In genomic region chr6:3946779-3947178, GRCh38 we compare ENCODE assay signal across 2 cellular contexts.
TF ChIP-seq lines count a peak whose summit lies in the region.

No MANE protein-coding gene starts in this region.

TF ChIP-seq in GM23338, 12 proteins besides CTCF, POLR2A, EP300 and RAD21:
- TF ChIP-seq, protein P1, sequence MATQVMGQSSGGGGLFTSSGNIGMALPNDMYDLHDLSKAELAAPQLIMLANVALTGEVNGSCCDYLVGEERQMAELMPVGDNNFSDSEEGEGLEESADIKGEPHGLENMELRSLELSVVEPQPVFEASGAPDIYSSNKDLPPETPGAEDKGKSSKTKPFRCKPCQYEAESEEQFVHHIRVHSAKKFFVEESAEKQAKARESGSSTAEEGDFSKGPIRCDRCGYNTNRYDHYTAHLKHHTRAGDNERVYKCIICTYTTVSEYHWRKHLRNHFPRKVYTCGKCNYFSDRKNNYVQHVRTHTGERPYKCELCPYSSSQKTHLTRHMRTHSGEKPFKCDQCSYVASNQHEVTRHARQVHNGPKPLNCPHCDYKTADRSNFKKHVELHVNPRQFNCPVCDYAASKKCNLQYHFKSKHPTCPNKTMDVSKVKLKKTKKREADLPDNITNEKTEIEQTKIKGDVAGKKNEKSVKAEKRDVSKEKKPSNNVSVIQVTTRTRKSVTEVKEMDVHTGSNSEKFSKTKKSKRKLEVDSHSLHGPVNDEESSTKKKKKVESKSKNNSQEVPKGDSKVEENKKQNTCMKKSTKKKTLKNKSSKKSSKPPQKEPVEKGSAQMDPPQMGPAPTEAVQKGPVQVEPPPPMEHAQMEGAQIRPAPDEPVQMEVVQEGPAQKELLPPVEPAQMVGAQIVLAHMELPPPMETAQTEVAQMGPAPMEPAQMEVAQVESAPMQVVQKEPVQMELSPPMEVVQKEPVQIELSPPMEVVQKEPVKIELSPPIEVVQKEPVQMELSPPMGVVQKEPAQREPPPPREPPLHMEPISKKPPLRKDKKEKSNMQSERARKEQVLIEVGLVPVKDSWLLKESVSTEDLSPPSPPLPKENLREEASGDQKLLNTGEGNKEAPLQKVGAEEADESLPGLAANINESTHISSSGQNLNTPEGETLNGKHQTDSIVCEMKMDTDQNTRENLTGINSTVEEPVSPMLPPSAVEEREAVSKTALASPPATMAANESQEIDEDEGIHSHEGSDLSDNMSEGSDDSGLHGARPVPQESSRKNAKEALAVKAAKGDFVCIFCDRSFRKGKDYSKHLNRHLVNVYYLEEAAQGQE (IDR thresholded peaks at IDR 0.05; ENCODE audit: unreplicated experiment) = no peak
- TF ChIP-seq CREB1 (CRISPR knock-in tag; IDR thresholded peaks at IDR 0.05; ENCODE audit: low read depth) = peak; percentile 62
- no peak for TF ChIP-seq NANOG (IDR thresholded peaks at IDR 0.05; ENCODE audit: borderline replicate concordance)

TF ChIP-seq in H1, 55 proteins besides CTCF, POLR2A, EP300 and RAD21:
- TF ChIP-seq USF2 (IDR thresholded peaks at IDR 0.05; ENCODE audit: low read length) (no peak), EGR1 (IDR thresholded peaks at IDR 0.05; ENCODE audit: borderline replicate concordance, low read depth, low read length) (no peak), CREB1 (IDR thresholded peaks at IDR 0.05) (0 out of 2 replicates have a peak, but pooled peaks have one; percentile 52)
